17 cellular contexts compared by ENCODE assay signal in genomic region chr14:78405071-78405856, GRCh38.
DNase-seq lines count a peak whose midpoint lies in the region; ATAC-seq and TF ChIP-seq lines count a peak whose summit lies in the region.
"Had no signal": no experiment of that assay in that cellular context is flagged by ENCODE, and none has a peak within 500 bp of the region (broad histone marks: within the 10 kb centered on the region; RNA-seq: fewer than 3 reads in every experiment).

No MANE protein-coding gene starts in this region.

- TF ChIP-seq CTCF in choroid plexus epithelial cell (conservative IDR thresholded peaks at IDR 0.05; ENCODE audit: low read depth, low read length) (no peak), endodermal cell (conservative IDR thresholded peaks at IDR 0.05) (no peak)

- no peaks in the 10 kb centered on the region for H3K9me3 ChIP-seq in endodermal cell (ENCODE audit: control insufficient read depth, low read length)
- H3K9me3 ChIP-seq: upper lobe of right lung had no signal

- H3K4me1 ChIP-seq in endodermal cell (ENCODE audit: control insufficient read depth, insufficient read depth, low read length), result peaks cover 5% of the 10 kb centered on the region
- H3K4me1 ChIP-seq: upper lobe of right lung had no signal

- H3K36me3 ChIP-seq in endodermal cell (ENCODE audit: control insufficient read depth, insufficient read depth, low read length), result no peaks in the 10 kb centered on the region
- H3K36me3 ChIP-seq: upper lobe of right lung had no signal

- H3K4me3 Mint-ChIP-seq in endodermal cell, result no peak overlapping the region
- H3K4me3 Mint-ChIP-seq: CD4-positive, CD25-positive, alpha-beta regulatory T cell; natural killer cell treated with Interleukin-12 subunit alpha and Interleukin-12 subunit beta and Interleukin-15 and Interleukin-18, amount 100 ng/mL, for 72 hours had no signal

- H3K4me3 ChIP-seq in choroid plexus epithelial cell (ENCODE audit: low read depth, low read length) (no peak overlapping the region), endodermal cell (ENCODE audit: low read length) (no peak overlapping the region)
- H3K4me3 ChIP-seq: upper lobe of right lung had no signal

- H3K4me1 Mint-ChIP-seq in endodermal cell, result peaks cover 10% of the 10 kb centered on the region
- H3K4me1 Mint-ChIP-seq: CD4-positive, CD25-positive, alpha-beta regulatory T cell had no signal

- WGBS in endodermal cell (ENCODE audit: insufficient coverage in 1 of 2, insufficient read length in 1 of 2), 2 experiments, result 82 to 88% methylated on average over 3 to 6 of the region's 6 CpGs

- no peaks in the 10 kb centered on the region for H3K27me3 Mint-ChIP-seq in endodermal cell (ENCODE audit: insufficient read depth)

- peak; percentile 34 for DNase-seq in DMS79 (lab: John Stamatoyannopoulos, UW)
- DNase-seq in NCI-H1105 treated with DMSO at 0.1 percent for 48 hours (lab: John Stamatoyannopoulos, UW), result peak; percentile 72
- peak; percentile 55 for DNase-seq in NCI-H524 treated with DMSO at 0.1 percent for 48 hours (lab: John Stamatoyannopoulos, UW)
- DNase-seq in choroid plexus epithelial cell (ENCODE audit: low read depth), result peak; percentile 17
- DNase-seq in NOMO-1 treated with dmso at 0.1 percent for 144 hours (lab: John Stamatoyannopoulos, UW; ENCODE audit: unreplicated experiment), result no peak
- DNase-seq in activated naive CD4-positive, alpha-beta T cell treated with Interleukin-2 at 50 U/mL for 16 hours, result no peak
- no peak for DNase-seq in endodermal cell
- DNase-seq: activated CD4-positive, alpha-beta T cell treated with anti-CD3 and anti-CD28 coated beads, Interleukin-2, amount 50 U/mL, for 4 hours; activated naive CD4-positive, alpha-beta T cell; activated T-cell treated with anti-CD3 and anti-CD28 coated beads for 4 hours; aorta; CD4-positive, CD25-positive, alpha-beta regulatory T cell; KBM-7; mesenchymal stem cell; upper lobe of right lung had no signal

- H3K27ac Mint-ChIP-seq in endodermal cell, result no peak overlapping the region
- H3K27ac Mint-ChIP-seq: CD4-positive, CD25-positive, alpha-beta regulatory T cell; natural killer cell treated with Interleukin-12 subunit alpha and Interleukin-12 subunit beta and Interleukin-15 and Interleukin-18, amount 100 ng/mL, for 72 hours had no signal

- H3K36me3 Mint-ChIP-seq in endodermal cell (ENCODE audit: low read depth), result no peaks in the 10 kb centered on the region
- H3K36me3 Mint-ChIP-seq: CD4-positive, CD25-positive, alpha-beta regulatory T cell; natural killer cell treated with Interleukin-12 subunit alpha and Interleukin-12 subunit beta and Interleukin-15 and Interleukin-18, amount 100 ng/mL, for 72 hours had no signal

- no peak for ATAC-seq in GM21528 (IDR thresholded peaks at IDR 0.05; ENCODE audit: low FRiP score, unreplicated experiment)
- ATAC-seq: natural killer cell treated with Interleukin-12 subunit alpha and Interleukin-12 subunit beta and Interleukin-15 and Interleukin-18, amount 100 ng/mL, for 72 hours; upper lobe of right lung had no signal

- H3K27ac ChIP-seq in endodermal cell (ENCODE audit: low read depth, low read length), result no peak overlapping the region
- H3K27ac ChIP-seq: upper lobe of right lung had no signal

- peaks cover 6% of the 10 kb centered on the region for H3K27me3 ChIP-seq in endodermal cell (ENCODE audit: control insufficient read depth, insufficient read depth, low read length, poor library complexity, severe bottlenecking)
- H3K27me3 ChIP-seq: upper lobe of right lung had no signal

- H3K9me3 Mint-ChIP-seq in endodermal cell, result no peaks in the 10 kb centered on the region

- no peak overlapping the region for H3K9ac ChIP-seq in endodermal cell (ENCODE audit: extremely low read depth, low read length, poor library complexity, severe bottlenecking)

Comparison
In these comparisons a context has a peak if more than half of its experiments do, and no peak if none do; other contexts are left out.
1. DNase-seq: peak in DMS79 (single experiment), NCI-H1105 treated with DMSO at 0.1 percent for 48 hours (single experiment), NCI-H524 treated with DMSO at 0.1 percent for 48 hours (single experiment) and choroid plexus epithelial cell (single experiment); none in NOMO-1 treated with dmso at 0.1 percent for 144 hours (single experiment), activated naive CD4-positive, alpha-beta T cell treated with Interleukin-2 at 50 U/mL for 16 hours (single experiment) and endodermal cell (single experiment).